ENCODE assay signal across 8 cellular contexts in the genomic region with DNA sequence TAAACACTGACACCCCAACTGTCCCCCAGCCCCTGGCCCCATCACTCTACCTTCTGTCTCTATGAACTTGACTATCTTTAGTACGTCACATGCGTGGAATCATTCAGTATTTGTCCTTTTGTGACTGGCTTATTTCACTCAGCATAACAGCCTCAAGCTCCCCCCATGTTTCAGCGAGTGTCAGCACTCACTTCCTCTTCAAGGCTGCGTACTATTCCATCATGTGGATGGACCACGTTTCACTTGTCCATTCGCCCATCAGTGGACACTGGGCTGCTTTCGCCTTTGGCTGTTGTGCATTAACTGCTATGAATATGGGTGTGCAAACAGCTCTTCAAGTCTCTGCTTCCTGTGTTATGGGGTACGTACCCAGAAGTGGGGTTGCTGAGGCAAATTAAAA.
"Had no signal": no experiment of that assay in that cellular context is flagged by ENCODE, and none has a peak within 500 bp of the region (broad histone marks: within the 10 kb centered on the region; RNA-seq: fewer than 3 reads in every experiment).

No MANE protein-coding gene starts in this region.

- FAIRE-seq: G401.6, GM12878, GM12891, GM12892, GM18507, GM19239 had no signal

- ATAC-seq: GM12878 had no signal

- DNase-seq: GDM1, GF-D8 had no signal

- H3K4me3 ChIP-seq: GM12878 had no signal
